Comparison of ENCODE assay signal across 1 cellular context in the genomic region with DNA sequence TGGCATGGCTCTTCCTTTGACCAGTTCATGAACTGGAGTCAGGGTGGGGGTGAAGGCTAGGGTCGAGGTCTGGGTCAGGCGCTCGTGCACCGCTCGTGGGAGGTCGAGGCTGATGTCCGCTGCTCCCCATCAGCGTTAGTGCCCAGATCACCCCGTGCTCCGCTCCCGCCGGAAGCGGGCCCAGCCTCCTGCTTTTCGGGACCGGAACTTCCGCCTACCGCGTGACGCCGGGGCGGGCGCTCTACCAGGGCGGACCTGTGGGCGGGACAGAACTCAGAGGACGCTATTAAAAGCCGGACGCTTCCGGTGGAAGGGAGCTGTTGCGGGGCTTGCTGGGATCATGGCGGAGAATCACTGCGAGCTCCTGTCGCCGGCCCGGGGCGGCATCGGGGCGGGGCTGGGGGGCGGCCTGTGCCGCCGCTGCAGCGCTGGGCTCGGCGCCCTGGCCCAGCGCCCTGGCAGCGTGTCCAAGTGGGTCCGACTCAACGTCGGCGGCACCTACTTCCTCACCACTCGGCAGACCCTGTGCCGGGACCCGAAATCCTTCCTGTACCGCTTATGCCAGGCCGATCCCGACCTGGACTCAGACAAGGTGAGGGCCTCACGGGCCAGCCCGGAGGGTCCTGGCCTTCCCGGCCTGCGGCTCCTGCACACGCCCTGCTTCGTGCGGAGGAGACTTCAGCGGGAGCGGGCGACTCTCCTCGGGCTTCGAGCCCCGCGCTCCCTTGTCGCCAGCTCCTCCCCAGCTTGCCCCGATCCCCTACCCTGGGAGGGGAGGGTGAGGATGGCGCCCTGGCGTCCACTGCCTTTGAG.
A peak's percentile ranks its signal among the peaks of the same experiment; 100 is the strongest.
TF ChIP-seq lines count a peak whose summit lies in the region.

A gene with protein sequence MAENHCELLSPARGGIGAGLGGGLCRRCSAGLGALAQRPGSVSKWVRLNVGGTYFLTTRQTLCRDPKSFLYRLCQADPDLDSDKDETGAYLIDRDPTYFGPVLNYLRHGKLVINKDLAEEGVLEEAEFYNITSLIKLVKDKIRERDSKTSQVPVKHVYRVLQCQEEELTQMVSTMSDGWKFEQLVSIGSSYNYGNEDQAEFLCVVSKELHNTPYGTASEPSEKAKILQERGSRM (plus strand): TSS at position 315 of the 813 bp plus-strand sequence. CDS start 26 bp downstream, at position 341.

TF ChIP-seq in HepG2, 621 proteins besides CTCF, POLR2A, EP300 and RAD21 (continued from another document and continues in another):
- TF ChIP-seq, protein P1, sequence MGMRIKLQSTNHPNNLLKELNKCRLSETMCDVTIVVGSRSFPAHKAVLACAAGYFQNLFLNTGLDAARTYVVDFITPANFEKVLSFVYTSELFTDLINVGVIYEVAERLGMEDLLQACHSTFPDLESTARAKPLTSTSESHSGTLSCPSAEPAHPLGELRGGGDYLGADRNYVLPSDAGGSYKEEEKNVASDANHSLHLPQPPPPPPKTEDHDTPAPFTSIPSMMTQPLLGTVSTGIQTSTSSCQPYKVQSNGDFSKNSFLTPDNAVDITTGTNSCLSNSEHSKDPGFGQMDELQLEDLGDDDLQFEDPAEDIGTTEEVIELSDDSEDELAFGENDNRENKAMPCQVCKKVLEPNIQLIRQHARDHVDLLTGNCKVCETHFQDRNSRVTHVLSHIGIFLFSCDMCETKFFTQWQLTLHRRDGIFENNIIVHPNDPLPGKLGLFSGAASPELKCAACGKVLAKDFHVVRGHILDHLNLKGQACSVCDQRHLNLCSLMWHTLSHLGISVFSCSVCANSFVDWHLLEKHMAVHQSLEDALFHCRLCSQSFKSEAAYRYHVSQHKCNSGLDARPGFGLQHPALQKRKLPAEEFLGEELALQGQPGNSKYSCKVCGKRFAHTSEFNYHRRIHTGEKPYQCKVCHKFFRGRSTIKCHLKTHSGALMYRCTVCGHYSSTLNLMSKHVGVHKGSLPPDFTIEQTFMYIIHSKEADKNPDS (CRISPR knock-in tag; IDR thresholded peaks at IDR 0.05), result 0 out of 2 replicates have a peak, but pooled peaks have one; percentile 20
- TF ChIP-seq EEA1 (CRISPR knock-in tag; IDR thresholded peaks at IDR 0.05; ENCODE audit: borderline replicate concordance), result no peak
- no peak for TF ChIP-seq CHCHD3 (CRISPR knock-in tag; IDR thresholded peaks at IDR 0.05)
- TF ChIP-seq HCFC1 (IDR thresholded peaks at IDR 0.05; ENCODE audit: low read depth, low read length), result peak; percentile 85
- no peak for TF ChIP-seq CENPX (CRISPR knock-in tag; IDR thresholded peaks at IDR 0.05)
- peak; percentile 92 for TF ChIP-seq CREM (IDR thresholded peaks at IDR 0.05)
- peak; percentile 68; the same call in 1 of the 2 replicates for TF ChIP-seq CREM (CRISPR knock-in tag; IDR thresholded peaks at IDR 0.05)
- no peak for TF ChIP-seq RAD51 (IDR thresholded peaks at IDR 0.05; ENCODE audit: borderline replicate concordance)
- peak; percentile 32; the same call in 1 of the 2 replicates for TF ChIP-seq HES4 (CRISPR knock-in tag; IDR thresholded peaks at IDR 0.05; ENCODE audit: borderline replicate concordance)
- no peak for TF ChIP-seq HMGA1 (CRISPR knock-in tag; conservative IDR thresholded peaks at IDR 0.05)
- TF ChIP-seq, protein P2, sequence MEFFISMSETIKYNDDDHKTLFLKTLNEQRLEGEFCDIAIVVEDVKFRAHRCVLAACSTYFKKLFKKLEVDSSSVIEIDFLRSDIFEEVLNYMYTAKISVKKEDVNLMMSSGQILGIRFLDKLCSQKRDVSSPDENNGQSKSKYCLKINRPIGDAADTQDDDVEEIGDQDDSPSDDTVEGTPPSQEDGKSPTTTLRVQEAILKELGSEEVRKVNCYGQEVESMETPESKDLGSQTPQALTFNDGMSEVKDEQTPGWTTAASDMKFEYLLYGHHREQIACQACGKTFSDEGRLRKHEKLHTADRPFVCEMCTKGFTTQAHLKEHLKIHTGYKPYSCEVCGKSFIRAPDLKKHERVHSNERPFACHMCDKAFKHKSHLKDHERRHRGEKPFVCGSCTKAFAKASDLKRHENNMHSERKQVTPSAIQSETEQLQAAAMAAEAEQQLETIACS (CRISPR knock-in tag; IDR thresholded peaks at IDR 0.05), result peak; percentile 57
- TF ChIP-seq, protein P3, sequence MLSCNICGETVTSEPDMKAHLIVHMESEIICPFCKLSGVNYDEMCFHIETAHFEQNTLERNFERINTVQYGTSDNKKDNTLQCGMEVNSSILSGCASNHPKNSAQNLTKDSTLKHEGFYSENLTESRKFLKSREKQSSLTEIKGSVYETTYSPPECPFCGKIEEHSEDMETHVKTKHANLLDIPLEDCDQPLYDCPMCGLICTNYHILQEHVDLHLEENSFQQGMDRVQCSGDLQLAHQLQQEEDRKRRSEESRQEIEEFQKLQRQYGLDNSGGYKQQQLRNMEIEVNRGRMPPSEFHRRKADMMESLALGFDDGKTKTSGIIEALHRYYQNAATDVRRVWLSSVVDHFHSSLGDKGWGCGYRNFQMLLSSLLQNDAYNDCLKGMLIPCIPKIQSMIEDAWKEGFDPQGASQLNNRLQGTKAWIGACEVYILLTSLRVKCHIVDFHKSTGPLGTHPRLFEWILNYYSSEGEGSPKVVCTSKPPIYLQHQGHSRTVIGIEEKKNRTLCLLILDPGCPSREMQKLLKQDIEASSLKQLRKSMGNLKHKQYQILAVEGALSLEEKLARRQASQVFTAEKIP (CRISPR knock-in tag; IDR thresholded peaks at IDR 0.05; ENCODE audit: borderline replicate concordance), result no peak
- no peak; the same call in 1 of the 2 replicates for TF ChIP-seq ZNF44 (CRISPR knock-in tag; IDR thresholded peaks at IDR 0.05)
- peak; percentile 69; the same call in 1 of the 2 replicates for TF ChIP-seq ZNF317 (CRISPR knock-in tag; IDR thresholded peaks at IDR 0.05)
- peak; percentile 49; the same call in 1 of the 2 replicates for TF ChIP-seq AHR (CRISPR knock-in tag; IDR thresholded peaks at IDR 0.05)
- TF ChIP-seq, protein P4, sequence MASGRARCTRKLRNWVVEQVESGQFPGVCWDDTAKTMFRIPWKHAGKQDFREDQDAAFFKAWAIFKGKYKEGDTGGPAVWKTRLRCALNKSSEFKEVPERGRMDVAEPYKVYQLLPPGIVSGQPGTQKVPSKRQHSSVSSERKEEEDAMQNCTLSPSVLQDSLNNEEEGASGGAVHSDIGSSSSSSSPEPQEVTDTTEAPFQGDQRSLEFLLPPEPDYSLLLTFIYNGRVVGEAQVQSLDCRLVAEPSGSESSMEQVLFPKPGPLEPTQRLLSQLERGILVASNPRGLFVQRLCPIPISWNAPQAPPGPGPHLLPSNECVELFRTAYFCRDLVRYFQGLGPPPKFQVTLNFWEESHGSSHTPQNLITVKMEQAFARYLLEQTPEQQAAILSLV (CRISPR knock-in tag; IDR thresholded peaks at IDR 0.05; ENCODE audit: borderline replicate concordance), result peak; percentile 71; the same call in 1 of the 2 replicates
- no peak for TF ChIP-seq PHB2 (IDR thresholded peaks at IDR 0.05; ENCODE audit: partially characterized antibody)
- TF ChIP-seq SMAD9 (CRISPR knock-in tag; IDR thresholded peaks at IDR 0.05), result no peak; the same call in 1 of the 2 replicates
- TF ChIP-seq ZSCAN25 (CRISPR knock-in tag; IDR thresholded peaks at IDR 0.05), result peak; percentile 72; the same call in 1 of the 2 replicates
- TF ChIP-seq, protein P5, sequence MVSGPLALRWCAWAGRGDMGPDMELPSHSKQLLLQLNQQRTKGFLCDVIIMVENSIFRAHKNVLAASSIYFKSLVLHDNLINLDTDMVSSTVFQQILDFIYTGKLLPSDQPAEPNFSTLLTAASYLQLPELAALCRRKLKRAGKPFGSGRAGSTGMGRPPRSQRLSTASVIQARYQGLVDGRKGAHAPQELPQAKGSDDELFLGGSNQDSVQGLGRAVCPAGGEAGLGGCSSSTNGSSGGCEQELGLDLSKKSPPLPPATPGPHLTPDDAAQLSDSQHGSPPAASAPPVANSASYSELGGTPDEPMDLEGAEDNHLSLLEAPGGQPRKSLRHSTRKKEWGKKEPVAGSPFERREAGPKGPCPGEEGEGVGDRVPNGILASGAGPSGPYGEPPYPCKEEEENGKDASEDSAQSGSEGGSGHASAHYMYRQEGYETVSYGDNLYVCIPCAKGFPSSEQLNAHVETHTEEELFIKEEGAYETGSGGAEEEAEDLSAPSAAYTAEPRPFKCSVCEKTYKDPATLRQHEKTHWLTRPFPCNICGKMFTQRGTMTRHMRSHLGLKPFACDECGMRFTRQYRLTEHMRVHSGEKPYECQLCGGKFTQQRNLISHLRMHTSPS (CRISPR knock-in tag; IDR thresholded peaks at IDR 0.05; ENCODE audit: low read depth), result no peak
- peak; percentile 95; the same call in 1 of the 2 replicates for TF ChIP-seq ZNF790 (CRISPR knock-in tag; IDR thresholded peaks at IDR 0.05; ENCODE audit: borderline replicate concordance)
- peak; percentile 3; the same call in 1 of the 2 replicates for TF ChIP-seq ZNF121 (CRISPR knock-in tag; IDR thresholded peaks at IDR 0.05)
- TF ChIP-seq NFATC3 (CRISPR knock-in tag; IDR thresholded peaks at IDR 0.05), result peak; percentile 88
- TF ChIP-seq ZNF205 (CRISPR knock-in tag; IDR thresholded peaks at IDR 0.05), result peak; percentile 95
- peak; percentile 80 for TF ChIP-seq ZC3H13 (CRISPR knock-in tag; IDR thresholded peaks at IDR 0.05)
- TF ChIP-seq POLR2AphosphoS5 (IDR thresholded peaks at IDR 0.05; ENCODE audit: low read depth, low read length), result peak; percentile 90
- TF ChIP-seq ZNF335 (CRISPR knock-in tag; IDR thresholded peaks at IDR 0.05), result peak; percentile 85; the same call in 1 of the 2 replicates
- peak; percentile 88 for TF ChIP-seq TEAD3 (CRISPR knock-in tag; optimal IDR thresholded peaks at IDR 0.05; ENCODE audit: borderline replicate concordance)
- TF ChIP-seq NR1H2 (CRISPR knock-in tag; IDR thresholded peaks at IDR 0.05; ENCODE audit: borderline replicate concordance, low read depth), result no peak
- TF ChIP-seq FIP1L1 (IDR thresholded peaks at IDR 0.05; ENCODE audit: borderline replicate concordance, insufficient read depth, low read depth, low read length), result no peak
- peak; percentile 96 for TF ChIP-seq KLF6 (CRISPR knock-in tag; IDR thresholded peaks at IDR 0.05)
- TF ChIP-seq SIX4 (CRISPR knock-in tag; IDR thresholded peaks at IDR 0.05), result peak; percentile 78
- peak; percentile 21; the same call in 1 of the 2 replicates for TF ChIP-seq ZBTB20 (CRISPR knock-in tag; IDR thresholded peaks at IDR 0.05; ENCODE audit: borderline replicate concordance, low read depth)
- no peak; the same call in 1 of the 2 replicates for TF ChIP-seq ZSCAN22 (CRISPR knock-in tag; IDR thresholded peaks at IDR 0.05)
- TF ChIP-seq XBP1 (CRISPR knock-in tag; IDR thresholded peaks at IDR 0.05), result no peak
- TF ChIP-seq, protein P6, sequence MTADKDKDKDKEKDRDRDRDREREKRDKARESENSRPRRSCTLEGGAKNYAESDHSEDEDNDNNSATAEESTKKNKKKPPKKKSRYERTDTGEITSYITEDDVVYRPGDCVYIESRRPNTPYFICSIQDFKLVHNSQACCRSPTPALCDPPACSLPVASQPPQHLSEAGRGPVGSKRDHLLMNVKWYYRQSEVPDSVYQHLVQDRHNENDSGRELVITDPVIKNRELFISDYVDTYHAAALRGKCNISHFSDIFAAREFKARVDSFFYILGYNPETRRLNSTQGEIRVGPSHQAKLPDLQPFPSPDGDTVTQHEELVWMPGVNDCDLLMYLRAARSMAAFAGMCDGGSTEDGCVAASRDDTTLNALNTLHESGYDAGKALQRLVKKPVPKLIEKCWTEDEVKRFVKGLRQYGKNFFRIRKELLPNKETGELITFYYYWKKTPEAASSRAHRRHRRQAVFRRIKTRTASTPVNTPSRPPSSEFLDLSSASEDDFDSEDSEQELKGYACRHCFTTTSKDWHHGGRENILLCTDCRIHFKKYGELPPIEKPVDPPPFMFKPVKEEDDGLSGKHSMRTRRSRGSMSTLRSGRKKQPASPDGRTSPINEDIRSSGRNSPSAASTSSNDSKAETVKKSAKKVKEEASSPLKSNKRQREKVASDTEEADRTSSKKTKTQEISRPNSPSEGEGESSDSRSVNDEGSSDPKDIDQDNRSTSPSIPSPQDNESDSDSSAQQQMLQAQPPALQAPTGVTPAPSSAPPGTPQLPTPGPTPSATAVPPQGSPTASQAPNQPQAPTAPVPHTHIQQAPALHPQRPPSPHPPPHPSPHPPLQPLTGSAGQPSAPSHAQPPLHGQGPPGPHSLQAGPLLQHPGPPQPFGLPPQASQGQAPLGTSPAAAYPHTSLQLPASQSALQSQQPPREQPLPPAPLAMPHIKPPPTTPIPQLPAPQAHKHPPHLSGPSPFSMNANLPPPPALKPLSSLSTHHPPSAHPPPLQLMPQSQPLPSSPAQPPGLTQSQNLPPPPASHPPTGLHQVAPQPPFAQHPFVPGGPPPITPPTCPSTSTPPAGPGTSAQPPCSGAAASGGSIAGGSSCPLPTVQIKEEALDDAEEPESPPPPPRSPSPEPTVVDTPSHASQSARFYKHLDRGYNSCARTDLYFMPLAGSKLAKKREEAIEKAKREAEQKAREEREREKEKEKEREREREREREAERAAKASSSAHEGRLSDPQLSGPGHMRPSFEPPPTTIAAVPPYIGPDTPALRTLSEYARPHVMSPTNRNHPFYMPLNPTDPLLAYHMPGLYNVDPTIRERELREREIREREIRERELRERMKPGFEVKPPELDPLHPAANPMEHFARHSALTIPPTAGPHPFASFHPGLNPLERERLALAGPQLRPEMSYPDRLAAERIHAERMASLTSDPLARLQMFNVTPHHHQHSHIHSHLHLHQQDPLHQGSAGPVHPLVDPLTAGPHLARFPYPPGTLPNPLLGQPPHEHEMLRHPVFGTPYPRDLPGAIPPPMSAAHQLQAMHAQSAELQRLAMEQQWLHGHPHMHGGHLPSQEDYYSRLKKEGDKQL (CRISPR knock-in tag; IDR thresholded peaks at IDR 0.05; ENCODE audit: low read depth), result peak; percentile 43; the same call in 1 of the 2 replicates
- TF ChIP-seq, protein P7, sequence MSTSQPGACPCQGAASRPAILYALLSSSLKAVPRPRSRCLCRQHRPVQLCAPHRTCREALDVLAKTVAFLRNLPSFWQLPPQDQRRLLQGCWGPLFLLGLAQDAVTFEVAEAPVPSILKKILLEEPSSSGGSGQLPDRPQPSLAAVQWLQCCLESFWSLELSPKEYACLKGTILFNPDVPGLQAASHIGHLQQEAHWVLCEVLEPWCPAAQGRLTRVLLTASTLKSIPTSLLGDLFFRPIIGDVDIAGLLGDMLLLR (CRISPR knock-in tag; IDR thresholded peaks at IDR 0.05), result no peak
- no peak for TF ChIP-seq MTF2 (CRISPR knock-in tag; IDR thresholded peaks at IDR 0.05; ENCODE audit: borderline replicate concordance)
- peak; percentile 64 for TF ChIP-seq FOSL2 (CRISPR knock-in tag; IDR thresholded peaks at IDR 0.05)
- no peak for TF ChIP-seq HIVEP1 (CRISPR knock-in tag; IDR thresholded peaks at IDR 0.05)
- TF ChIP-seq ETV5 (CRISPR knock-in tag; IDR thresholded peaks at IDR 0.05; ENCODE audit: borderline replicate concordance), result peak; percentile 96
- no peak for TF ChIP-seq SNRNP70 (IDR thresholded peaks at IDR 0.05; ENCODE audit: low read depth, low read length)
- peak; percentile 21; the same call in 1 of the 2 replicates for TF ChIP-seq NCOR1 (IDR thresholded peaks at IDR 0.05; ENCODE audit: borderline replicate concordance, low read length)
- no peak; the same call in 1 of the 2 replicates for TF ChIP-seq NR2F6 (IDR thresholded peaks at IDR 0.05)
- TF ChIP-seq NR2F6 (CRISPR knock-in tag; IDR thresholded peaks at IDR 0.05), result peak; percentile 68
- TF ChIP-seq, protein P8, sequence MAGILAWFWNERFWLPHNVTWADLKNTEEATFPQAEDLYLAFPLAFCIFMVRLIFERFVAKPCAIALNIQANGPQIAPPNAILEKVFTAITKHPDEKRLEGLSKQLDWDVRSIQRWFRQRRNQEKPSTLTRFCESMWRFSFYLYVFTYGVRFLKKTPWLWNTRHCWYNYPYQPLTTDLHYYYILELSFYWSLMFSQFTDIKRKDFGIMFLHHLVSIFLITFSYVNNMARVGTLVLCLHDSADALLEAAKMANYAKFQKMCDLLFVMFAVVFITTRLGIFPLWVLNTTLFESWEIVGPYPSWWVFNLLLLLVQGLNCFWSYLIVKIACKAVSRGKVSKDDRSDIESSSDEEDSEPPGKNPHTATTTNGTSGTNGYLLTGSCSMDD (CRISPR knock-in tag; IDR thresholded peaks at IDR 0.05), result peak; percentile 78; the same call in 1 of the 2 replicates
- TF ChIP-seq ZNF292 (CRISPR knock-in tag; IDR thresholded peaks at IDR 0.05; ENCODE audit: borderline replicate concordance, low read depth), result no peak
- TF ChIP-seq IKZF1 (IDR thresholded peaks at IDR 0.05), result no peak
